In the genomic region with DNA sequence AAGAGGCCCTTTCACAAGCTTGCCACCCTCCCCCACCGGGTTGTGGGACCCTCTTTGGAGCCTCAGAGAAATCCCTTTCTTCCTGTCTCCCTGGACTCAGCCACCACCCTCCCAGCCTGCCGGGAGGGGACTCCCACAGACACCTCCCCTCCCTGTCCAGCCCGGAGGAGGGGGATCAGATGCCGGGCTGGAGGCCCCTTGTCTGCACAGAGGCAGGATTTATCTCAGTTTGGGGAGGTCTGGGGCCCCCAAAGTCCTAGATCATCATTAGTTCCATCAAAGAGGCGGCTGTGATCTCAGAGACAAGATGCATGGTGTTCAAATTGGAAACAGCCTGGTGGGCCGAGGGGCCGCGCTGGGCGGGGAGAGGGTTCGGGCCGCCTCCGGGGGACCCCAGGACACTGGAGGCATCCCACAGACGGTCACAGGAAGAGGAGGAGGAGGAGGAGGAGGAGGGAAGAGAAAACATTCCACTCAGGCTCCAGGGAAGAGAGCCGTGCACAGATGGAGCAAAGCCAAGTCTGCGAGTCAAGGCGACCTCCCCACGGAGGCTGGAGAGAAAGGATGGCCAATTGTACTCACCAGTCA, we compare ENCODE assay signal across 15 cellular contexts.
"Had no signal": no experiment of that assay in that cellular context is flagged by ENCODE, and none has a peak within 500 bp of the region (broad histone marks: within the 10 kb centered on the region; RNA-seq: fewer than 3 reads in every experiment).

No MANE protein-coding gene starts in this region.

- H3K36me3 Mint-ChIP-seq: activated naive CD8-positive, alpha-beta T cell treated with anti-CD3 and anti-CD28 coated beads for 36 hours; immature natural killer cell; memory B cell; naive thymus-derived CD4-positive, alpha-beta T cell; stimulated activated naive B cell treated with anti-CD40 and anti-IgM and Interleukin-4, amounts not matched to agents 10 μg/mL and 1 μg/mL and 100 μg/mL, for 72 hours had no signal

- H3K4me3 ChIP-seq: cardiac muscle cell, esophagus muscularis mucosa, heart right ventricle, tibial nerve had no signal

- DNase-seq: activated naive CD8-positive, alpha-beta T cell treated with anti-CD3 and anti-CD28 coated beads for 36 hours; amygdala; effector memory CD4-positive, alpha-beta T cell; heart right ventricle; immature natural killer cell; naive thymus-derived CD4-positive, alpha-beta T cell; stimulated activated naive B cell treated with anti-CD40 and anti-IgM and Interleukin-4, amounts not matched to agents 10 μg/mL and 1 μg/mL and 100 μg/mL, for 72 hours; T1000 had no signal

- H3K27me3 ChIP-seq: cardiac muscle cell had no signal

- H3K9me3 Mint-ChIP-seq: activated naive CD8-positive, alpha-beta T cell treated with anti-CD3 and anti-CD28 coated beads for 36 hours; dendritic cell treated with granulocyte-macrophage colony-stimulating factor and Interleukin-4, amounts not matched to agents 40 ng/mL and 50 ng/mL, for 4 days; immature natural killer cell; memory B cell; naive thymus-derived CD4-positive, alpha-beta T cell; stimulated activated naive B cell treated with anti-CD40 and anti-IgM and Interleukin-4, amounts not matched to agents 10 μg/mL and 1 μg/mL and 100 μg/mL, for 72 hours had no signal

- H3K9me3 ChIP-seq: esophagus muscularis mucosa, heart right ventricle, tibial nerve had no signal

- ATAC-seq: activated CD4-positive, CD25-positive, alpha-beta regulatory T cell treated with anti-CD3 and anti-CD28 coated beads, Interleukin-2, amount 50 U/mL, for 24 hours; naive thymus-derived CD4-positive, alpha-beta T cell; stimulated activated naive B cell treated with anti-CD40 and anti-IgM and Interleukin-4, amounts not matched to agents 10 μg/mL and 1 μg/mL and 100 μg/mL, for 72 hours had no signal

- H3K27ac Mint-ChIP-seq: activated naive CD8-positive, alpha-beta T cell treated with anti-CD3 and anti-CD28 coated beads for 36 hours; dendritic cell treated with granulocyte-macrophage colony-stimulating factor and Interleukin-4, amounts not matched to agents 40 ng/mL and 50 ng/mL, for 4 days; immature natural killer cell; memory B cell; stimulated activated naive B cell treated with anti-CD40 and anti-IgM and Interleukin-4, amounts not matched to agents 10 μg/mL and 1 μg/mL and 100 μg/mL, for 72 hours had no signal

- H3K27ac ChIP-seq: cardiac muscle cell, esophagus muscularis mucosa, heart right ventricle, tibial nerve had no signal

- FAIRE-seq: endothelial cell of umbilical vein had no signal

- H3K4me3 Mint-ChIP-seq: activated naive CD8-positive, alpha-beta T cell treated with anti-CD3 and anti-CD28 coated beads for 36 hours; dendritic cell treated with granulocyte-macrophage colony-stimulating factor and Interleukin-4, amounts not matched to agents 40 ng/mL and 50 ng/mL, for 4 days; immature natural killer cell; memory B cell; stimulated activated naive B cell treated with anti-CD40 and anti-IgM and Interleukin-4, amounts not matched to agents 10 μg/mL and 1 μg/mL and 100 μg/mL, for 72 hours had no signal

- H3K36me3 ChIP-seq: cardiac muscle cell, esophagus muscularis mucosa, heart right ventricle, tibial nerve had no signal

- H3K27me3 Mint-ChIP-seq: stimulated activated naive B cell treated with anti-CD40 and anti-IgM and Interleukin-4, amounts not matched to agents 10 μg/mL and 1 μg/mL and 100 μg/mL, for 72 hours had no signal
